Comparison of ENCODE assay signal across 30 cellular contexts in genomic region chr13:93640452-93640851, GRCh38.
A peak's percentile ranks its signal among the peaks of the same experiment; 100 is the strongest.
DNase-seq lines count a peak whose midpoint lies in the region; ATAC-seq, FAIRE-seq and TF ChIP-seq lines count a peak whose summit lies in the region.
"Had no signal": no experiment of that assay in that cellular context is flagged by ENCODE, and none has a peak within 500 bp of the region (broad histone marks: within the 10 kb centered on the region; RNA-seq: fewer than 3 reads in every experiment).

No MANE protein-coding gene starts in this region.

- H3K9me3 ChIP-seq in HepG2 (ENCODE audit: low read length) (no peaks in the 10 kb centered on the region), right lobe of liver (no peaks in the 10 kb centered on the region), SK-N-MC (ENCODE audit: low read depth, low read length) (no peaks in the 10 kb centered on the region)
- H3K9me3 ChIP-seq: A549; BE2C; BLaER1; BLaER1 treated with 17β-estradiol and CSF1 and Interleukin-3, amounts not matched to agents 10 nM and 100 nM; Caco-2 had no signal

- FAIRE-seq in HepG2 (lab: Jason Lieb, UNC), result no peak
- FAIRE-seq: A549, D721Med had no signal

- WGBS in HepG2 (ENCODE audit: low lambda C conversion rate), result 89% methylated on average over 1 of the region's 1 CpG
- WGBS in right lobe of liver (ENCODE audit: insufficient coverage, low coverage, low lambda C conversion rate, missing lambda C conversion rate), result 57% methylated on average over 1 of the region's 1 CpG

- H3K27me3 ChIP-seq in HepG2 (ENCODE audit: control insufficient read depth in 1 of 2, insufficient read depth in 2 of 2, low read length in 2 of 2), result no peaks in the 10 kb centered on the region
- H3K27me3 ChIP-seq in right lobe of liver, result no peaks in the 10 kb centered on the region
- H3K27me3 ChIP-seq: BE2C; BLaER1; BLaER1 treated with 17β-estradiol and CSF1 and Interleukin-3, amounts not matched to agents 10 nM and 100 nM had no signal

- TF ChIP-seq RAD21 in HepG2 (CRISPR knock-in tag; IDR thresholded peaks at IDR 0.05), result no peak

- in situ Hi-C loops in HepG2 (cut with HindIII; ENCODE audit: extremely low pct_ligation_motif_present, low pct_unique_long_range_greater_than_20kb), result no loop called here

- no peaks in the 10 kb centered on the region for H3K4me1 ChIP-seq in HepG2 (ENCODE audit: insufficient read depth, low read length)
- H3K4me1 ChIP-seq in right lobe of liver, result no peaks in the 10 kb centered on the region
- H3K4me1 ChIP-seq: A549; BE2C; BLaER1; BLaER1 treated with 17β-estradiol and CSF1 and Interleukin-3, amounts not matched to agents 10 nM and 100 nM; Caco-2 had no signal

- CTCF ChIA-PET in HepG2 (lab: Yijun Ruan, JAX; ENCODE audit: low intra/inter-chr PET ratio, low total read pairs), result no interaction called here

- no peak overlapping the region for H3K4me2 ChIP-seq in HepG2 (ENCODE audit: low read depth, low read length)
- H3K4me2 ChIP-seq: A549; BLaER1; BLaER1 treated with 17β-estradiol and CSF1 and Interleukin-3, amounts not matched to agents 10 nM and 100 nM had no signal

- POLR2A ChIA-PET in HepG2 (lab: Yijun Ruan, JAX), result no interaction called here

- BruUV-seq in HepG2 (replicated peaks; lab: Mats Ljungman, UMichigan), result no TSS peak

- no peaks in the 10 kb centered on the region for H3K36me3 ChIP-seq in HepG2 (replicated peaks in 1 of 2; ENCODE audit: control insufficient read depth in 1 of 2, insufficient read depth in 2 of 2, low read length in 2 of 2)
- H3K36me3 ChIP-seq in right lobe of liver, result no peaks in the 10 kb centered on the region
- no peaks in the 10 kb centered on the region for H3K36me3 ChIP-seq in SK-N-MC (ENCODE audit: insufficient read depth, low read length)
- H3K36me3 ChIP-seq: BE2C; BLaER1; BLaER1 treated with 17β-estradiol and CSF1 and Interleukin-3, amounts not matched to agents 10 nM and 100 nM had no signal

- H3K9ac ChIP-seq in HepG2 (ENCODE audit: insufficient read depth, low read depth, low read length) (no peak overlapping the region), SK-N-MC (ENCODE audit: insufficient read length) (no peak overlapping the region)
- H3K9ac ChIP-seq: BLaER1; BLaER1 treated with 17β-estradiol and CSF1 and Interleukin-3, amounts not matched to agents 10 nM and 100 nM had no signal

- ATAC-seq in HepG2 (no peak), right lobe of liver (no peak), HG02623 (IDR thresholded peaks at IDR 0.05; ENCODE audit: unreplicated experiment) (no peak)
- ATAC-seq: A549; CD8-positive, alpha-beta T cell had no signal

- H3K4me3 ChIP-seq in HepG2 (replicated peaks in 1 of 3; ENCODE audit: insufficient read depth in 1 of 3, low read depth in 2 of 3, low read length in 3 of 3) (no peak overlapping the region), right lobe of liver (no peak overlapping the region), SK-N-MC (no peak overlapping the region)
- H3K4me3 ChIP-seq: A549; BLaER1; BLaER1 treated with 17β-estradiol and CSF1 and Interleukin-3, amounts not matched to agents 10 nM and 100 nM had no signal

- TF ChIP-seq EP300 in HepG2 (IDR thresholded peaks at IDR 0.05; ENCODE audit: low read depth in 2 of 2, low read length in 2 of 2) (no peak), HepG2 (CRISPR knock-in tag; IDR thresholded peaks at IDR 0.05; ENCODE audit: borderline replicate concordance) (no peak)

- H3K27ac ChIP-seq in HepG2 (ENCODE audit: extremely low read length, insufficient read depth, low read length), result no peak overlapping the region
- H3K27ac ChIP-seq in right lobe of liver, result no peak overlapping the region
- H3K27ac ChIP-seq in SK-N-MC, result peak overlapping the region; percentile 19; the same call in 1 of the 2 replicates
- H3K27ac ChIP-seq: 22Rv1; A549; BLaER1; BLaER1 treated with 17β-estradiol and CSF1 and Interleukin-3, amounts not matched to agents 10 nM and 100 nM; C4-2B had no signal

- intact Hi-C loops in HepG2 (cut with micrococcal nuclease; ENCODE audit: unreplicated experiment), result no loop called here
- intact Hi-C loops in right lobe of liver (cut with DNase I), result no loop called here

- TF ChIP-seq CTCF in HepG2 (CRISPR knock-in tag; IDR thresholded peaks at IDR 0.05) (no peak), right lobe of liver (IDR thresholded peaks at IDR 0.05) (no peak)

- DNase-seq in HepG2 (ENCODE audit: low spot score) (no peak), right lobe of liver (no peak), SK-N-MC (ENCODE audit: low read depth, low spot score) (no peak)
- DNase-seq: 8988T; ACHN; AML-193; BE2C; C1 segment of cervical spinal cord; Caco-2; Calu3; CD4-positive, alpha-beta memory T cell; CD4-positive, alpha-beta T cell; CD4-positive, CD25-positive, alpha-beta regulatory T cell; CD8-positive, alpha-beta memory T cell; CD8-positive, alpha-beta T cell; COR-L47; DMS 273 treated with DMSO at 0.1 percent for 48 hours; DMS153; DMS53; DMS79; DMS79 treated with DMSO at 0.1 percent for 48 hours; DND-41; EL had no signal

- H2AFZ ChIP-seq in HepG2 (ENCODE audit: low read length), result no peak overlapping the region

- no peaks in the 10 kb centered on the region for H4K20me1 ChIP-seq in HepG2 (ENCODE audit: insufficient read depth, low read length)
- H4K20me1 ChIP-seq: BLaER1; BLaER1 treated with 17β-estradiol and CSF1 and Interleukin-3, amounts not matched to agents 10 nM and 100 nM had no signal

- TF ChIP-seq POLR2A in HepG2 (IDR thresholded peaks at IDR 0.05; ENCODE audit: insufficient read depth in 1 of 2, low read depth in 2 of 2, low read length in 2 of 2) (no peak), right lobe of liver (IDR thresholded peaks at IDR 0.05) (no peak)

- no peaks in the 10 kb centered on the region for H3K79me2 ChIP-seq in HepG2 (ENCODE audit: insufficient read depth, low read length)

TF ChIP-seq in HepG2, 621 proteins besides CTCF, POLR2A, EP300 and RAD21:
- TF ChIP-seq HNRNPK (IDR thresholded peaks at IDR 0.05; ENCODE audit: low read depth, low read length, poor library complexity, severe bottlenecking) (peak; percentile 93), MATR3 (CRISPR knock-in tag; IDR thresholded peaks at IDR 0.05) (no peak)
